In genomic region chr12:111168009-111168786, GRCh38 we compare ENCODE assay signal across 15 cellular contexts.
A peak's percentile ranks its signal among the peaks of the same experiment; 100 is the strongest.
DNase-seq lines count a peak whose midpoint lies in the region; ATAC-seq and TF ChIP-seq lines count a peak whose summit lies in the region.
"Had no signal": no experiment of that assay in that cellular context is flagged by ENCODE, and none has a peak within 500 bp of the region (broad histone marks: within the 10 kb centered on the region; RNA-seq: fewer than 3 reads in every experiment).

No MANE protein-coding gene starts in this region.

- H3K9ac ChIP-seq in endodermal cell (ENCODE audit: extremely low read depth, low read length, poor library complexity, severe bottlenecking) = no peak overlapping the region
- H3K9ac ChIP-seq: GM23248 had no signal

- H3K36me3 Mint-ChIP-seq in activated naive CD4-positive, alpha-beta T cell treated with anti-CD3 and anti-CD28 coated beads, Interleukin-2, amount 10 ng/mL, durations not matched to agents 7 days and 5 days = no peaks in the 10 kb centered on the region
- H3K36me3 Mint-ChIP-seq in WTC11 (no peaks in the 10 kb centered on the region), endodermal cell (ENCODE audit: low read depth) (no peaks in the 10 kb centered on the region)
- H3K36me3 Mint-ChIP-seq: CD4-positive, alpha-beta memory T cell had no signal

- H3K9me3 Mint-ChIP-seq in activated naive CD4-positive, alpha-beta T cell treated with anti-CD3 and anti-CD28 coated beads, Interleukin-2, amount 10 ng/mL, durations not matched to agents 7 days and 5 days = no peaks in the 10 kb centered on the region
- no peaks in the 10 kb centered on the region for H3K9me3 Mint-ChIP-seq in WTC11
- no peaks in the 10 kb centered on the region for H3K9me3 Mint-ChIP-seq in endodermal cell

- H3K4me1 ChIP-seq in endodermal cell (ENCODE audit: control insufficient read depth, insufficient read depth, low read length) = no peaks in the 10 kb centered on the region
- no peaks in the 10 kb centered on the region for H3K4me1 ChIP-seq in tibial artery
- H3K4me1 ChIP-seq: A549, HAP-1 had no signal

- H3K27ac ChIP-seq in endodermal cell (ENCODE audit: low read depth, low read length) (no peak overlapping the region), tibial artery (no peak overlapping the region)
- H3K27ac ChIP-seq: A549, C4-2B, GM23248 had no signal

- H3K9me3 ChIP-seq in endodermal cell (ENCODE audit: control insufficient read depth, low read length) = no peaks in the 10 kb centered on the region
- H3K9me3 ChIP-seq in tibial artery = no peaks in the 10 kb centered on the region
- H3K9me3 ChIP-seq: A549, BE2C, HAP-1 had no signal

- 0 out of 2 replicates have a peak, but pooled peaks have one; percentile 32 for ATAC-seq in WTC11
- ATAC-seq: A549, HepG2 had no signal

- no peaks in the 10 kb centered on the region for H3K27me3 ChIP-seq in endodermal cell (ENCODE audit: control insufficient read depth, insufficient read depth, low read length, poor library complexity, severe bottlenecking)
- peaks cover 0 to 50% of the 10 kb centered on the region in 2 donors for H3K27me3 ChIP-seq in tibial artery
- H3K27me3 ChIP-seq: BE2C had no signal

- H3K27me3 Mint-ChIP-seq in activated naive CD4-positive, alpha-beta T cell treated with anti-CD3 and anti-CD28 coated beads, Interleukin-2, amount 10 ng/mL, durations not matched to agents 7 days and 5 days = peaks cover 19% of the 10 kb centered on the region
- no peaks in the 10 kb centered on the region for H3K27me3 Mint-ChIP-seq in WTC11 (ENCODE audit: low read depth)
- H3K27me3 Mint-ChIP-seq in endodermal cell (ENCODE audit: insufficient read depth) = no peaks in the 10 kb centered on the region

- no peak overlapping the region for H3K4me3 ChIP-seq in endodermal cell (ENCODE audit: low read length)
- H3K4me3 ChIP-seq in tibial artery = no peak overlapping the region
- H3K4me3 ChIP-seq: A549, GM23248, HAP-1 had no signal

- H3K27ac Mint-ChIP-seq in activated naive CD4-positive, alpha-beta T cell treated with anti-CD3 and anti-CD28 coated beads, Interleukin-2, amount 10 ng/mL, durations not matched to agents 7 days and 5 days = no peak overlapping the region
- H3K27ac Mint-ChIP-seq in WTC11 = no peak overlapping the region
- peak overlapping the region; percentile 52 for H3K27ac Mint-ChIP-seq in endodermal cell
- H3K27ac Mint-ChIP-seq: CD4-positive, alpha-beta memory T cell had no signal

- H3K36me3 ChIP-seq in endodermal cell (ENCODE audit: control insufficient read depth, insufficient read depth, low read length) (no peaks in the 10 kb centered on the region), tibial artery (no peaks in the 10 kb centered on the region)
- H3K36me3 ChIP-seq: BE2C, HAP-1 had no signal

- CTCF ChIA-PET in activated naive CD4-positive, alpha-beta T cell treated with anti-CD3 and anti-CD28 coated beads, Interleukin-2, amount 10 ng/mL, durations not matched to agents 7 days and 5 days (lab: Charles Lee) = no interaction called here
- CTCF ChIA-PET in WTC11 (lab: Charles Lee) (no interaction called here), GM10248 (lab: Yijun Ruan, JAX) (interaction anchor here (1.3 kb wide), 1 partner anchor 145 kb away, joined by 3 read pairs; no protein-coding TSS in a partner anchor)

- peaks cover 7% of the 10 kb centered on the region for H3K4me1 Mint-ChIP-seq in activated naive CD4-positive, alpha-beta T cell treated with anti-CD3 and anti-CD28 coated beads, Interleukin-2, amount 10 ng/mL, durations not matched to agents 7 days and 5 days
- H3K4me1 Mint-ChIP-seq in WTC11 = 0 out of 2 replicates have a peak, but pooled peaks cover 3% of the 10 kb centered on the region
- H3K4me1 Mint-ChIP-seq in endodermal cell = peaks cover 6% of the 10 kb centered on the region
- H3K4me1 Mint-ChIP-seq: CD4-positive, alpha-beta memory T cell had no signal

- DNase-seq in activated naive CD4-positive, alpha-beta T cell treated with anti-CD3 and anti-CD28 coated beads, Interleukin-2, amount 10 ng/mL, durations not matched to agents 7 days and 5 days = peak; percentile 26
- no peak for DNase-seq in activated naive CD4-positive, alpha-beta T cell treated with Interleukin-2 at 50 U/mL for 16 hours
- DNase-seq in WTC11 (ENCODE audit: low spot score) (no peak), endodermal cell (no peak), GM10248 (ENCODE audit: extremely low spot score) (no peak), NCI-H1694 treated with DMSO at 0.1 percent for 48 hours (lab: John Stamatoyannopoulos, UW) (no peak), tibial artery (no peak)
- DNase-seq: BE2C; CD4-positive, alpha-beta memory T cell; DMS79; GM23248 had no signal

- no peak for TF ChIP-seq CTCF in WTC11 (IDR thresholded peaks at IDR 0.05)
- TF ChIP-seq CTCF in endodermal cell (conservative IDR thresholded peaks at IDR 0.05) = no peak
- TF ChIP-seq CTCF in GM10248 (IDR thresholded peaks at IDR 0.05; ENCODE audit: control extremely low read depth, extremely low read depth, low read depth, missing control alignments) = no peak
- no peak for TF ChIP-seq CTCF in tibial artery (IDR thresholded peaks at IDR 0.05)

- WGBS in endodermal cell (ENCODE audit: insufficient coverage in 1 of 2, insufficient read length in 1 of 2), 2 experiments = 89 to 96% methylated on average over 7 to 13 of the region's 13 CpGs

- intact Hi-C loops in tibial artery (cut with DNase I; ENCODE audit: low total_unique reads) = no loop called here

- H3K4me3 Mint-ChIP-seq in activated naive CD4-positive, alpha-beta T cell treated with anti-CD3 and anti-CD28 coated beads, Interleukin-2, amount 10 ng/mL, durations not matched to agents 7 days and 5 days = no peak overlapping the region
- H3K4me3 Mint-ChIP-seq in WTC11 (no peak overlapping the region), endodermal cell (no peak overlapping the region)
- H3K4me3 Mint-ChIP-seq: CD4-positive, alpha-beta memory T cell had no signal

- POLR2A ChIA-PET in WTC11 (lab: Charles Lee) = no interaction called here
- POLR2A ChIA-PET in GM10248 (lab: Yijun Ruan, JAX) = no interaction called here

TF ChIP-seq in WTC11, 78 proteins besides CTCF, POLR2A, EP300 and RAD21 (continues in another document):
- TF ChIP-seq ATF2 (CRISPR knock-in tag; IDR thresholded peaks at IDR 0.05; ENCODE audit: borderline replicate concordance, low read depth) (no peak), TCF7 (CRISPR knock-in tag; IDR thresholded peaks at IDR 0.05; ENCODE audit: low read depth) (no peak), ERG (CRISPR knock-in tag; IDR thresholded peaks at IDR 0.05) (no peak), ELF4 (CRISPR knock-in tag; IDR thresholded peaks at IDR 0.05; ENCODE audit: low read depth) (no peak), ZNF232 (CRISPR knock-in tag; IDR thresholded peaks at IDR 0.05) (no peak), ZNF532 (CRISPR knock-in tag; IDR thresholded peaks at IDR 0.05; ENCODE audit: borderline replicate concordance) (no peak), CBFB (CRISPR knock-in tag; IDR thresholded peaks at IDR 0.05; ENCODE audit: low read depth) (no peak), TEAD4 (CRISPR knock-in tag; IDR thresholded peaks at IDR 0.05) (no peak), ZBTB21 (CRISPR knock-in tag; IDR thresholded peaks at IDR 0.05; ENCODE audit: borderline replicate concordance) (no peak)
